8 cellular contexts compared by ENCODE assay signal in genomic region chr6:116370328-116370716, GRCh38. TPM values are rescaled to one million over a fixed set of nuclear protein-coding genes. Genes with fewer than 3 reads are reported as not detected.
DNase-seq lines count a peak whose midpoint lies in the region; ATAC-seq lines count a peak whose summit lies in the region.

No MANE protein-coding gene starts in this region.

- peak overlapping the region; percentile 48; the same call in 1 of the 2 replicates for H3K4me3 ChIP-seq in Karpas-422 (ENCODE audit: low read length)
- peak overlapping the region; percentile 88 to 99 for H3K4me3 ChIP-seq in muscle layer of colon (ENCODE audit: low read depth in 1 of 2, low read length in 2 of 2)

- H3K27me3 ChIP-seq in Karpas-422 (ENCODE audit: low read length) (no peaks in the 10 kb centered on the region), muscle layer of colon (ENCODE audit: control insufficient read depth in 1 of 2, insufficient read depth in 2 of 2, low read length in 2 of 2) (no peaks in the 10 kb centered on the region)

- peak overlapping the region; percentile 83 for H3K9ac ChIP-seq in ES-I3 (ENCODE audit: low read depth, low read length)
- H3K9ac ChIP-seq in Karpas-422 (ENCODE audit: low read length), result no peak overlapping the region
- H3K9ac ChIP-seq in muscle layer of colon (ENCODE audit: low read length), result peak overlapping the region; percentile 85

- no peaks in the 10 kb centered on the region for H3K79me2 ChIP-seq in Karpas-422 (ENCODE audit: low read length)

- H3K27ac ChIP-seq in Karpas-422 (ENCODE audit: low read length) (no peak overlapping the region), cingulate gyrus (ENCODE audit: low read depth, low read length) (peak overlapping the region; percentile 40), muscle layer of colon (ENCODE audit: low read depth, low read length) (peak overlapping the region; percentile 95)

- H4K20me1 ChIP-seq in Karpas-422 (ENCODE audit: insufficient read depth, low read depth, low read length), result 0 out of 2 replicates have a peak, but pooled peaks cover 16% of the 10 kb centered on the region

- H3K4me2 ChIP-seq in Karpas-422 (ENCODE audit: low read depth, low read length, poor library complexity, severe bottlenecking), result peak overlapping the region; percentile 59

- H2AFZ ChIP-seq in Karpas-422 (ENCODE audit: low read length), result no peak overlapping the region

- H3K36me3 ChIP-seq in ES-I3 (ENCODE audit: insufficient read depth, low read length) (no peaks in the 10 kb centered on the region), Karpas-422 (ENCODE audit: insufficient read depth, low read length) (no peaks in the 10 kb centered on the region), muscle layer of colon (ENCODE audit: insufficient read depth, low read length) (no peaks in the 10 kb centered on the region)

- H3K9me2 ChIP-seq in Karpas-422 (replicated peaks; ENCODE audit: insufficient read depth, low read length), result no peaks in the 10 kb centered on the region

- no peak for ATAC-seq in HG02798 (IDR thresholded peaks at IDR 0.05; ENCODE audit: poor library complexity, unreplicated experiment)

- DNase-seq in Karpas-422, result no peak
- DNase-seq in stimulated activated CD4-positive, alpha-beta T cell treated with anti-CD3 and anti-CD28 coated beads, Interleukin-15, amount 100 ng/mL, for 24 hours, result no peak
- no peak for DNase-seq in OCI-M1 (lab: John Stamatoyannopoulos, UW)
- DNase-seq in stimulated activated CD8-positive, alpha-beta memory T cell treated with anti-CD3 and anti-CD28 coated beads, Interleukin-4, amount 100 ng/mL, for 48 hours, result no peak

- H3K4me1 ChIP-seq in ES-I3 (ENCODE audit: insufficient read depth, low read length) (no peaks in the 10 kb centered on the region; the same call in 1 of the 2 replicates), Karpas-422 (ENCODE audit: low read length) (peaks cover 23% of the 10 kb centered on the region), muscle layer of colon (ENCODE audit: insufficient read depth, low read length) (peaks cover 16% of the 10 kb centered on the region)

- H3K9me3 ChIP-seq in ES-I3 (ENCODE audit: control insufficient read depth, insufficient read depth, low read length) (no peaks in the 10 kb centered on the region), Karpas-422 (ENCODE audit: low read length) (no peaks in the 10 kb centered on the region), muscle layer of colon (ENCODE audit: low read length) (no peaks in the 10 kb centered on the region)

RNA-seq across cellular contexts. Expression of gene DSE, which starts 0.4 kb away (rescaled TPM):
- total RNA-seq in Karpas-422 (2014; rRNA removed; shearing (Covaris generic); ENCODE audit: low replicate concordance), result 5.4 and 7.5 TPM in 2 replicates
